8 cellular contexts compared by ENCODE assay signal in the genomic region with DNA sequence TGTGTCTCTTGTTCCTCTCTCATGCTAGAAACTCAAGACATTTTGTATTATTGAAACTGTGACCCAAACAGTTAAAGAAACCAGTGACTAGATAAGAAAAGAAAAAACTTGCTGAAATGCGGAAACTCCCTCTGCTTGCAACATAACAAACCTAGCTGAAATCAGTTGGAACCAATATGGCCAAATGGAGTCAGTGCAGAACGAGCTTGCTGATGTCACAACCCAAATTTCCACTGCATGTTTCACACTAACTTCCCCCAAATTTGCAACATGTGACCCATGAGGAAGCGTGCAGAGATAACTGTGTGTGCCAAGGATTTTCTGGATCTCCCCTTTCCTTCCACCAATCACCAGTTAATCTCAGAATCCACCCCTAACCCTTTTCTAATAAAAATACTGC.
DNase-seq lines count a peak whose midpoint lies in the region; ATAC-seq and TF ChIP-seq lines count a peak whose summit lies in the region.

No MANE protein-coding gene starts in this region.

- H3K9me3 ChIP-seq in skeletal muscle tissue (ENCODE audit: control insufficient read depth in 3 of 3, low read length in 3 of 3), result no peaks in the 10 kb centered on the region

- peak overlapping the region; percentile 46 for H3K27ac ChIP-seq in skeletal muscle tissue (ENCODE audit: low read depth, low read length)

- TF ChIP-seq CTCF in epithelial cell of esophagus (IDR thresholded peaks at IDR 0.05; ENCODE audit: insufficient read depth, low read depth, low read length, missing control alignments), result no peak

- no peaks in the 10 kb centered on the region for H3K36me3 ChIP-seq in skeletal muscle tissue (ENCODE audit: control insufficient read depth in 3 of 3, insufficient read depth in 3 of 3, low read length in 3 of 3)

- no peak overlapping the region for H3K9ac ChIP-seq in skeletal muscle tissue (ENCODE audit: low read depth in 1 of 3, low read length in 3 of 3)

- no peaks in the 10 kb centered on the region for H3K27me3 ChIP-seq in skeletal muscle tissue (ENCODE audit: control insufficient read depth in 3 of 3, insufficient read depth in 3 of 3, low read length in 3 of 3)

- peak; percentile 52 for ATAC-seq in GM19455 (IDR thresholded peaks at IDR 0.05; ENCODE audit: unreplicated experiment)
- peak; percentile 68 for ATAC-seq in HG03432 (IDR thresholded peaks at IDR 0.05; ENCODE audit: unreplicated experiment)
- ATAC-seq in HG03439 (IDR thresholded peaks at IDR 0.05; ENCODE audit: unreplicated experiment), result no peak

- H3K4me1 ChIP-seq in skeletal muscle tissue (ENCODE audit: control insufficient read depth in 3 of 3, insufficient read depth in 3 of 3, low read length in 3 of 3), result no peaks in the 10 kb centered on the region

- DNase-seq in epithelial cell of esophagus (ENCODE audit: low read depth) (peak; percentile 16), DMS53 (lab: John Stamatoyannopoulos, UW) (no peak), HuH-7 (ENCODE audit: low spot score) (no peak)
- no peak for DNase-seq in activated T-cell treated with anti-CD3 and anti-CD28 coated beads, Interleukin-2, amount 50 U/mL, for 48 hours

- H3K4me3 ChIP-seq in epithelial cell of esophagus (ENCODE audit: low read length) (no peak overlapping the region), skeletal muscle tissue (ENCODE audit: low read length in 3 of 3) (no peak overlapping the region)
